8 cellular contexts compared by ENCODE assay signal in the genomic region with DNA sequence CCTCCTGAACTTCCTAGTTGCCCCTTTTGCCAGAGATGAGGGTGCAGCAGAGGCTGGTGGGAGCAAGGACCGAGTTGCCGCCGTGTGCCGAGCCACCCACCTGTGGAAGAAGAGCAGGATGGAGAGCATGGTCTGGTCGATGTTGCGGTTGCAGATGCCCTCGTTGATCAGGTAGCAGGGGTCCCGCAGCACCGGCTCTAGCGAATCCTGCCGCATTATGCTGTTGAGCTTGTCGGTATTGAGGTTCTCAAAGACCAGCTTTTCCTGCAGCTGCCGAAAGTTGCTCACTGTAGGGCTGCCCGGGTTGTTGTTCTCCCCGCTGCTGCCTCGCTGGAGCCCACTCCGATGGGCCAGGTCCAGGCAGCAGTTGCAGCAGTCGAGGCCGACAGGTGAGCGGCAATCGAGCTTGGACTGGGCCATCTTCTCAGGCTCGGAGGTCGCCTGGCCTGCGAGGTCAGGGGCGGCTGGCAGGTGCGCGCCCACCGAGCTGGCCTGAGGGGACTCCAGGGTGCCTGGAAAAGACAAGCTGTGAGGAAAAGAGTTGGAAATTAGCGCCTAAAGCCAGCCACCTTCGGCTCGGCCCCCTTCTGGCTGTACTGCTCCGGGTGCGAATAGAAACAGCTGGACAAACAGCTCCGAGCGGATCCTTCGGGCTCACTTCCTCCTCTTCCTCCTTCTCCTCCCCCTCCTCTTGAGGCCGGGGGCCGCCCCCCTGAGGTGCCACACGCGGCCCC. TPM values are rescaled to one million over a fixed set of nuclear protein-coding genes. Genes with fewer than 3 reads are reported as not detected.
DNase-seq lines count a peak whose midpoint lies in the region; ATAC-seq and TF ChIP-seq lines count a peak whose summit lies in the region.

No MANE protein-coding gene starts in this region.

- peak overlapping the region; percentile 32 for H3K27ac ChIP-seq in foreskin keratinocyte

- TF ChIP-seq CTCF in GM12864 (IDR thresholded peaks at IDR 0.05; ENCODE audit: low read depth, low read length, missing control alignments) (peak; percentile 6), WI38 (IDR thresholded peaks at IDR 0.05; ENCODE audit: low read depth, low read length) (no peak), foreskin keratinocyte (conservative IDR thresholded peaks at IDR 0.05) (no peak), retinal pigment epithelial cell (conservative IDR thresholded peaks at IDR 0.05; ENCODE audit: low read depth, low read length) (no peak)

- intact Hi-C loops in posterior vena cava (cut with DNase I) = loop anchor here (5.0 to 10.0 kb wide), 4 partner anchors 50 to 118 kb away; no protein-coding TSS in a partner anchor

- DNase-seq in GM12864 (ENCODE audit: low read depth) (no peak), foreskin keratinocyte (no peak), retinal pigment epithelial cell (ENCODE audit: low read depth) (no peak), posterior vena cava (ENCODE audit: low spot score) (no peak), NCI-H774 (lab: John Stamatoyannopoulos, UW) (no peak), globus pallidus (ENCODE audit: low spot score) (no peak)

- peaks cover 5% of the 10 kb centered on the region for H3K4me1 ChIP-seq in foreskin keratinocyte

- peak; percentile 34 for ATAC-seq in HG02759 (IDR thresholded peaks at IDR 0.05; ENCODE audit: unreplicated experiment)
- peak; percentile 17 for ATAC-seq in foreskin keratinocyte

- H3K4me3 ChIP-seq in GM12864 (ENCODE audit: low read depth, low read length) (peak overlapping the region; percentile 53), WI38 (ENCODE audit: low read depth, low read length) (peak overlapping the region; percentile 51), retinal pigment epithelial cell (ENCODE audit: low read length) (peak overlapping the region; percentile 48)

- peaks cover 6% of the 10 kb centered on the region for H3K27me3 ChIP-seq in foreskin keratinocyte

RNA-seq across cellular contexts. Expression of a gene that starts 0.4 kb away (rescaled TPM):
- total RNA-seq in foreskin keratinocyte (27.0 and 40.8 TPM in 2 replicates), posterior vena cava (100 to 1,000 TPM; 187 to 309 TPM)
- 23.5 and 38.4 TPM in 2 replicates for polyA plus RNA-seq in foreskin keratinocyte

RNA-seq across cellular contexts. Expression of a gene that starts 2.4 kb away (rescaled TPM):
- total RNA-seq in foreskin keratinocyte = not detected in 2 replicates
- not detected in 2 replicates for polyA plus RNA-seq in foreskin keratinocyte
- not detected for total RNA-seq in posterior vena cava

RNA-seq across cellular contexts. Expression of a gene that starts 50.5 kb away (rescaled TPM):
- 15.1 and 15.6 TPM in 2 replicates for total RNA-seq in foreskin keratinocyte
- polyA plus RNA-seq in foreskin keratinocyte = 3.3 and 3.8 TPM in 2 replicates
- total RNA-seq in posterior vena cava = 10 to 100 TPM; 32.1 to 43.4 TPM
